In the genomic region with DNA sequence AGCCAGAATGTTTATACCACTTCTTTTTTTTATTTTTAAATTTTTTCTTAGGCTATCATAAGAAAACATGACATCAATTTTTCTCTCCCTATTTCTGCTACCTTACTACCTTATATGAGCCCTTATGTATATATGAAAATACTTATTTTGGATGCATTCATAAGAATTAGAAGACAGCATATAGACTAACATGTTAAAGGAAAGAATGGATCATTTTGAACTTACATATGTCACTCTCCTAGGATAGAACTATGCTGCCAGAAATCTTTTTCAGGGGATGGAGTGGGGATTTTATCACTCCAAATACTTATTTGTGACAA, we compare ENCODE assay signal across 22 cellular contexts.
"Had no signal": no experiment of that assay in that cellular context is flagged by ENCODE, and none has a peak within 500 bp of the region (broad histone marks: within the 10 kb centered on the region; RNA-seq: fewer than 3 reads in every experiment).

No MANE protein-coding gene starts in this region.

- H3K36me3 ChIP-seq: esophagus muscularis mucosa, gastroesophageal sphincter, left ventricle myocardium inferior, prostate gland, right lobe of liver, transverse colon had no signal

- H3K4me1 ChIP-seq: esophagus muscularis mucosa, gastroesophageal sphincter, left ventricle myocardium inferior, parathyroid adenoma, prostate gland, right lobe of liver, testis, transverse colon had no signal

- H3K27me3 ChIP-seq: dorsolateral prefrontal cortex, esophagus muscularis mucosa, gastroesophageal sphincter, right lobe of liver, testis, transverse colon had no signal

- H3K4me3 Mint-ChIP-seq: immature natural killer cell; natural killer cell treated with Interleukin-12 subunit alpha and Interleukin-12 subunit beta and Interleukin-15 and Interleukin-18, amount 100 ng/mL, for 72 hours; stimulated activated naive B cell treated with anti-CD40 and anti-IgM and Interleukin-4, amounts not matched to agents 10 μg/mL and 1 μg/mL and 100 μg/mL, for 72 hours; stimulated activated naive CD8-positive, alpha-beta T cell treated with anti-CD3 and anti-CD28 coated beads, Interleukin-15, amount 100 ng/mL, for 72 hours had no signal

- ATAC-seq: gastroesophageal sphincter; left cardiac atrium; natural killer cell treated with Interleukin-12 subunit alpha and Interleukin-12 subunit beta and Interleukin-15 and Interleukin-18, amount 100 ng/mL, for 72 hours; stimulated activated naive B cell treated with anti-CD40 and anti-IgM and Interleukin-4, amounts not matched to agents 10 μg/mL and 1 μg/mL and 100 μg/mL, for 72 hours; stimulated activated naive CD8-positive, alpha-beta T cell treated with anti-CD3 and anti-CD28 coated beads, Interleukin-15, amount 100 ng/mL, for 72 hours had no signal

- DNase-seq: cortex of kidney; dorsolateral prefrontal cortex; effector CD8-positive, alpha-beta T cell; glutamatergic neuron; left cardiac atrium; left ventricle myocardium inferior; retina; right lobe of liver; stimulated activated CD4-positive, alpha-beta T cell treated with anti-CD3 and anti-CD28 coated beads, Interleukin-2, amount 100 ng/mL, for 24 hours; stimulated activated CD4-positive, alpha-beta T cell treated with anti-CD3 and anti-CD28 coated beads, Interleukin-4, amount 100 ng/mL, for 4 hours; stimulated activated naive B cell treated with anti-CD40 and anti-IgM and Interleukin-4, amounts not matched to agents 10 μg/mL and 1 μg/mL and 100 μg/mL, for 72 hours; stimulated activated naive CD8-positive, alpha-beta T cell treated with anti-CD3 and anti-CD28 coated beads, Interleukin-15, amount 100 ng/mL, for 72 hours; testis; transverse colon had no signal

- H3K4me3 ChIP-seq: dorsolateral prefrontal cortex, esophagus muscularis mucosa, gastroesophageal sphincter, left ventricle myocardium inferior, lung, prostate gland, right lobe of liver, testis, transverse colon had no signal

- H3K36me3 Mint-ChIP-seq: immature natural killer cell; natural killer cell treated with Interleukin-12 subunit alpha and Interleukin-12 subunit beta and Interleukin-15 and Interleukin-18, amount 100 ng/mL, for 72 hours; stimulated activated naive B cell treated with anti-CD40 and anti-IgM and Interleukin-4, amounts not matched to agents 10 μg/mL and 1 μg/mL and 100 μg/mL, for 72 hours had no signal

- H3K9ac ChIP-seq: parathyroid adenoma had no signal

- H3K9me3 ChIP-seq: esophagus muscularis mucosa, gastroesophageal sphincter, left ventricle myocardium inferior, prostate gland, right lobe of liver, testis, transverse colon had no signal

- H3K27ac ChIP-seq: dorsolateral prefrontal cortex, epithelial cell of prostate, esophagus muscularis mucosa, gastroesophageal sphincter, left ventricle myocardium inferior, parathyroid adenoma, prostate gland, right lobe of liver, testis, transverse colon had no signal

- H2AFZ ChIP-seq: parathyroid adenoma had no signal

- H3K27ac Mint-ChIP-seq: immature natural killer cell; natural killer cell treated with Interleukin-12 subunit alpha and Interleukin-12 subunit beta and Interleukin-15 and Interleukin-18, amount 100 ng/mL, for 72 hours; stimulated activated naive B cell treated with anti-CD40 and anti-IgM and Interleukin-4, amounts not matched to agents 10 μg/mL and 1 μg/mL and 100 μg/mL, for 72 hours; stimulated activated naive CD8-positive, alpha-beta T cell treated with anti-CD3 and anti-CD28 coated beads, Interleukin-15, amount 100 ng/mL, for 72 hours had no signal

- H3K27me3 Mint-ChIP-seq: natural killer cell treated with Interleukin-12 subunit alpha and Interleukin-12 subunit beta and Interleukin-15 and Interleukin-18, amount 100 ng/mL, for 72 hours; stimulated activated naive B cell treated with anti-CD40 and anti-IgM and Interleukin-4, amounts not matched to agents 10 μg/mL and 1 μg/mL and 100 μg/mL, for 72 hours; stimulated activated naive CD8-positive, alpha-beta T cell treated with anti-CD3 and anti-CD28 coated beads, Interleukin-15, amount 100 ng/mL, for 72 hours had no signal

- H3K9me3 Mint-ChIP-seq: immature natural killer cell; natural killer cell treated with Interleukin-12 subunit alpha and Interleukin-12 subunit beta and Interleukin-15 and Interleukin-18, amount 100 ng/mL, for 72 hours; stimulated activated naive B cell treated with anti-CD40 and anti-IgM and Interleukin-4, amounts not matched to agents 10 μg/mL and 1 μg/mL and 100 μg/mL, for 72 hours; stimulated activated naive CD8-positive, alpha-beta T cell treated with anti-CD3 and anti-CD28 coated beads, Interleukin-15, amount 100 ng/mL, for 72 hours had no signal
